Comparison of ENCODE assay signal across 9 cellular contexts in genomic region chr2:126049461-126049860, GRCh38.
"Had no signal": no experiment of that assay in that cellular context is flagged by ENCODE, and none has a peak within 500 bp of the region (broad histone marks: within the 10 kb centered on the region; RNA-seq: fewer than 3 reads in every experiment).

No MANE protein-coding gene starts in this region.

- H3K4me1 Mint-ChIP-seq: GM23338, H9 had no signal

- DNase-seq: H9, HCEC 1CT, IMR-90, KG1 had no signal

- ATAC-seq: GM23338, K562 had no signal

- FAIRE-seq: H1, H54, HTR-8/SVneo, K562 had no signal

- H3K4me3 ChIP-seq: GM23338, K562 had no signal

- H3K4me3 Mint-ChIP-seq: GM23338, H9 had no signal

- H3K27ac Mint-ChIP-seq: GM23338, H9 had no signal
